Comparison of ENCODE assay signal across 20 cellular contexts in the genomic region with DNA sequence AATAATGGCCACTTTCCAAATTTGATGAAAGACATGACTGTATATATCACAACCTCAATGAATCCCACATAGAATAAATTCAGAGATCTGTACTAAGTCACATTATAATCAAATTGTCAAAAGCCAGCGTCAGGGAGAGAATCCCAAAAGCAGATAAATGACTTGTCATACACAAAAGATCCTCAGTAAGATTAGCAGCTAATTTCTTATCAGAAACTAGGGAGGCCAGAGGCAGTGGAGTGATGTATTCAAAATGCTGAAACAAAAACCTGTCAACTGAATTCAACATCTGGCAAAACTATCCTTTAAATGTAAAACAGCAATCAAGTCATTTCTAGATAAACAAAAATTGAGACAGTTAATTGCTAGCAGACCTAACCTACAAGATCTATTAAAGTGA.
"Had no signal": no experiment of that assay in that cellular context is flagged by ENCODE, and none has a peak within 500 bp of the region (broad histone marks: within the 10 kb centered on the region; RNA-seq: fewer than 3 reads in every experiment).

No MANE protein-coding gene starts in this region.

- FAIRE-seq: small intestine, urothelium cell line had no signal

- DNase-seq: occipital lobe; ovary; posterior cingulate gyrus; psoas muscle; right cardiac atrium; right lobe of liver; sigmoid colon; small intestine; stimulated activated CD4-positive, alpha-beta T cell treated with anti-CD3 and anti-CD28 coated beads, Interleukin-15, amount 100 ng/mL, for 24 hours; stimulated activated CD4-positive, alpha-beta T cell treated with anti-CD3 and anti-CD28 coated beads, Interleukin-2, amount 100 ng/mL, for 24 hours; stimulated activated CD4-positive, alpha-beta T cell treated with anti-CD3 and anti-CD28 coated beads, Interleukin-2, amount 100 ng/mL, for 48 hours; stimulated activated CD4-positive, alpha-beta T cell treated with anti-CD3 and anti-CD28 coated beads, Interleukin-4, amount 100 ng/mL, for 24 hours; stimulated activated naive B cell treated with anti-CD40 and anti-IgM and Interleukin-4, amounts not matched to agents 10 μg/mL and 1 μg/mL and 100 μg/mL, for 72 hours; stimulated activated naive CD4-positive, alpha-beta T cell treated with Interleukin-2 at 50 U/mL for 16 hours; stomach; thyroid gland; trophoblast cell; upper lobe of left lung had no signal

- ATAC-seq: psoas muscle; right cardiac atrium; right lobe of liver; stimulated activated effector memory CD8-positive, alpha-beta T cell treated with anti-CD3 and anti-CD28 coated beads, Interleukin-12 subunit alpha, Interleukin-12 subunit beta, amount 100 ng/mL, for 72 hours; stimulated activated naive B cell treated with anti-CD40 and anti-IgM and Interleukin-4, amounts not matched to agents 10 μg/mL and 1 μg/mL and 100 μg/mL, for 72 hours had no signal
